In the genomic region with DNA sequence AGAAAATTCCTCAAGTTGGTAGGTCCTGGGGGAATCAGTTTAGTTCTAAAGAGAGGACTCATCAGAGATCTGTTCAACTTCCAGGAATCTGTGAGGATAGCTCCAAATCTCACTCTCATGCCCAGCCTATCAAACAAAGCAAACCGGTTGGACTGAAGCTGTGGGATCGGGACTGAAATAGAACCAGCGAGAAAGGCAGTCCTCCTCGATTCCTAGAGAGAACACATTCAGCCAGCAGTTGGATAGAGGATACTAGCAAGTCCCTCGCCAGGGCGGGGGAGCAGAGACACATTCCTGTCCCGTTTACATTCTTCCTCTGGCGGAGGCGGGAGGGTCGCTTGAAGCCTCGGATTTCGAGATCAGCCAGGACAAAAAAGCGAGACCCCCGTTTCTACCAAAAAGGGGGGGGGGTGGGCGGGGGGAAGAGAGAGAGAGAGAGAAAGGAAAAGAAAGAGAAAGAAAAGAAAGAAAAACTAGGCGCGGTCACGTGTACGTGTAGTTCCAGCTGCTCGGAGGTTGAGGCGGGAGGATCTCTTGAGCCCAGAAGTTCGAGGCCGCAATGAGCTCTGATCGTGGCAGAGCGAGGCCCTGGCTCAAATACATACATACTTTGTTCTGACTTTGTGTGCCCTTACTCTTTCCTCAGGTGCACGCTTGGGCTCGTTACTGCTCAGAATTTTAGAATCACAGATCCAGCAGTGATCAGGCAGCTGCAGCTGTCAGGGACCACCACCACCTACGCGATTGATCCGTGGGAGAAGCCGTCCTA, we compare ENCODE assay signal across 8 cellular contexts. TPM values are rescaled to one million over a fixed set of nuclear protein-coding genes. Genes with fewer than 3 reads are reported as not detected.
DNase-seq lines count a peak whose midpoint lies in the region; ATAC-seq and TF ChIP-seq lines count a peak whose summit lies in the region.

No MANE protein-coding gene starts in this region.

- peak overlapping the region; percentile 81 for H3K4me3 Mint-ChIP-seq in activated naive CD4-positive, alpha-beta T cell treated with anti-CD3 and anti-CD28 coated beads, Interleukin-2, amount 50 U/mL, for 24 hours
- peak overlapping the region; percentile 69 for H3K4me3 Mint-ChIP-seq in activated CD8-positive, alpha-beta T cell treated with anti-CD3 and anti-CD28 coated beads for 36 hours

- POLR2A ChIA-PET in activated CD8-positive, alpha-beta T cell treated with anti-CD3 and anti-CD28 coated beads for 36 hours (lab: Charles Lee), result interaction anchor here (0.6 to 1.0 kb wide), 2 partner anchors 90 to 132 kb away, joined by 3 read pairs; no protein-coding TSS in a partner anchor

- no peak for ATAC-seq in activated CD8-positive, alpha-beta T cell treated with anti-CD3 and anti-CD28 coated beads for 36 hours
- no peak for ATAC-seq in GM21723 (IDR thresholded peaks at IDR 0.05; ENCODE audit: unreplicated experiment)

- H3K9me3 Mint-ChIP-seq in activated naive CD4-positive, alpha-beta T cell treated with anti-CD3 and anti-CD28 coated beads, Interleukin-2, amount 50 U/mL, for 24 hours, result no peaks in the 10 kb centered on the region
- no peaks in the 10 kb centered on the region for H3K9me3 Mint-ChIP-seq in activated CD8-positive, alpha-beta T cell treated with anti-CD3 and anti-CD28 coated beads for 36 hours

- no peak overlapping the region for H3K27ac Mint-ChIP-seq in activated naive CD4-positive, alpha-beta T cell treated with anti-CD3 and anti-CD28 coated beads, Interleukin-2, amount 50 U/mL, for 24 hours
- H3K27ac Mint-ChIP-seq in activated CD8-positive, alpha-beta T cell treated with anti-CD3 and anti-CD28 coated beads for 36 hours, result no peak overlapping the region

- no peak for TF ChIP-seq POLR2A in vagina (IDR thresholded peaks at IDR 0.05)

- H3K4me3 ChIP-seq in vagina, result peak overlapping the region; percentile 52 to 54

- peaks cover 61% of the 10 kb centered on the region for H3K4me1 Mint-ChIP-seq in activated naive CD4-positive, alpha-beta T cell treated with anti-CD3 and anti-CD28 coated beads, Interleukin-2, amount 50 U/mL, for 24 hours
- H3K4me1 Mint-ChIP-seq in activated CD8-positive, alpha-beta T cell treated with anti-CD3 and anti-CD28 coated beads for 36 hours (ENCODE audit: low read depth), result peaks cover 43% of the 10 kb centered on the region

- no peaks in the 10 kb centered on the region for H3K27me3 ChIP-seq in vagina

- no peaks in the 10 kb centered on the region for H3K36me3 ChIP-seq in vagina

- CTCF ChIA-PET in activated CD8-positive, alpha-beta T cell treated with anti-CD3 and anti-CD28 coated beads for 36 hours (lab: Charles Lee), result interaction anchor here (0.7 to 3.0 kb wide), 5 partner anchors 11 to 148 kb away, joined by 3 to 14 read pairs (median 4); no protein-coding TSS in a partner anchor

- H3K4me1 ChIP-seq in vagina, result peaks cover 12% of the 10 kb centered on the region

- peak overlapping the region; percentile 77 for H3K27ac ChIP-seq in vagina

- TF ChIP-seq CTCF in activated CD8-positive, alpha-beta T cell treated with anti-CD3 and anti-CD28 coated beads for 36 hours (IDR thresholded peaks at IDR 0.05), result no peak
- TF ChIP-seq CTCF in vagina (IDR thresholded peaks at IDR 0.05), result no peak

- no peak for DNase-seq in activated naive CD4-positive, alpha-beta T cell (lab: John Stamatoyannopoulos, UW)
- DNase-seq in NCI-H2227 (lab: John Stamatoyannopoulos, UW; ENCODE audit: unreplicated experiment) (peak; percentile 95), fibroblast of the conjunctiva (ENCODE audit: low read depth) (peak; percentile 97), myocyte (ENCODE audit: low read depth) (peak; percentile 97), vagina (ENCODE audit: extremely low spot score in 2 of 2) (peak in 1 of 2 donors; percentile 95)
- peak; percentile 51 for DNase-seq in activated CD8-positive, alpha-beta T cell treated with anti-CD3 and anti-CD28 coated beads for 36 hours

- H3K36me3 Mint-ChIP-seq in activated naive CD4-positive, alpha-beta T cell treated with anti-CD3 and anti-CD28 coated beads, Interleukin-2, amount 50 U/mL, for 24 hours, result peaks cover 4% of the 10 kb centered on the region
- peaks cover 5% of the 10 kb centered on the region for H3K36me3 Mint-ChIP-seq in activated CD8-positive, alpha-beta T cell treated with anti-CD3 and anti-CD28 coated beads for 36 hours (ENCODE audit: low read depth)

- H3K9me3 ChIP-seq in vagina, result no peaks in the 10 kb centered on the region

- intact Hi-C loops in activated CD8-positive, alpha-beta T cell treated with anti-CD3 and anti-CD28 coated beads for 36 hours (cut with micrococcal nuclease), result loop anchor here (10.0 kb wide), 2 partner anchors 121 to 151 kb away; no protein-coding TSS in a partner anchor
- intact Hi-C loops in vagina (cut with DNase I), result loop anchor here (10.0 kb wide), 1 partner anchor 121 kb away; no protein-coding TSS in a partner anchor

- H3K27me3 Mint-ChIP-seq in activated naive CD4-positive, alpha-beta T cell treated with anti-CD3 and anti-CD28 coated beads, Interleukin-2, amount 50 U/mL, for 24 hours, result peaks cover 13% of the 10 kb centered on the region
- peaks cover 26% of the 10 kb centered on the region for H3K27me3 Mint-ChIP-seq in activated CD8-positive, alpha-beta T cell treated with anti-CD3 and anti-CD28 coated beads for 36 hours

RNA-seq across cellular contexts. Expression of a gene that starts 19.5 kb away (rescaled TPM):
- total RNA-seq in activated CD8-positive, alpha-beta T cell treated with anti-CD3 and anti-CD28 coated beads for 36 hours, result under 1 TPM; 0.31 to 0.43 TPM
- total RNA-seq in myocyte (0.32 and 1.5 TPM in 2 replicates), vagina (0.25 TPM)
- 0.62 TPM for polyA plus RNA-seq in myocyte (2012)

RNA-seq across cellular contexts. Expression of a gene that starts 59.4 kb away (rescaled TPM):
- not detected for total RNA-seq in activated CD8-positive, alpha-beta T cell treated with anti-CD3 and anti-CD28 coated beads for 36 hours
- total RNA-seq in myocyte (not detected in 2 replicates), vagina (not detected)
- not detected for polyA plus RNA-seq in myocyte (2012)

Comparison
In these comparisons a context has a peak if more than half of its experiments do, and no peak if none do; other contexts are left out.
1. DNase-seq: peak in NCI-H2227 (single experiment), activated CD8-positive, alpha-beta T cell treated with anti-CD3 and anti-CD28 coated beads for 36 hours (single experiment), fibroblast of the conjunctiva (single experiment) and myocyte (single experiment); none in activated naive CD4-positive, alpha-beta T cell (0 of 4).